Comparison of ENCODE assay signal across 8 cellular contexts in genomic region chr4:40309250-40309774, GRCh38. TPM values are rescaled to one million over a fixed set of nuclear protein-coding genes. Genes with fewer than 3 reads are reported as not detected.
DNase-seq lines count a peak whose midpoint lies in the region; ATAC-seq and TF ChIP-seq lines count a peak whose summit lies in the region.

No MANE protein-coding gene starts in this region.

- 5% methylated on average over 10 of the region's 10 CpGs for WGBS in mammary epithelial cell (ENCODE audit: low coverage, missing lambda C conversion rate)

- DNase-seq in T-helper 17 cell (peak; percentile 78 to 82 (median 79)), mammary epithelial cell (peak; percentile 74), kidney tubule cell (ENCODE audit: low spot score) (peak; percentile 84), HUDEP-2 (lab: John Stamatoyannopoulos, UW; ENCODE audit: unreplicated experiment in 76 of 76) (no peak), cerebellar nuclear complex (lab: John Stamatoyannopoulos, UW) (no peak)
- DNase-seq in stimulated activated CD4-positive, alpha-beta T cell treated with anti-CD3 and anti-CD28 coated beads, Interleukin-4, amount 100 ng/mL, for 24 hours, result peak; percentile 93

- peak overlapping the region; percentile 22 for H3K27ac ChIP-seq in mammary epithelial cell (ENCODE audit: insufficient read depth, low read depth, low read length)

- H3K9me3 ChIP-seq in T-helper 17 cell (ENCODE audit: control insufficient read depth, low read length, poor library complexity, severe bottlenecking), result peaks cover 2% of the 10 kb centered on the region
- no peaks in the 10 kb centered on the region for H3K9me3 ChIP-seq in mammary epithelial cell (replicated peaks; ENCODE audit: insufficient read depth, low read length)

- in situ Hi-C loops in mammary epithelial cell (cut with MboI; ENCODE audit: low sequenced_read_pairs in 2 of 2), result no loop called here

- H3K4me3 ChIP-seq in mammary epithelial cell (replicated peaks in 1 of 3; ENCODE audit: insufficient read depth in 1 of 3, low read depth in 2 of 3, low read length in 3 of 3), result peak overlapping the region in 1 of 3 experiments; percentile 29

- BruUV-seq in mammary epithelial cell (replicated peaks; lab: Mats Ljungman, UMichigan), result no TSS peak

- intact Hi-C loops in mammary epithelial cell (cut with micrococcal nuclease), result loop anchor here (1.0 kb wide), 2 partner anchors 159 to 253 kb away; partner anchors contain the start of gene N4BP2

- peak overlapping the region; percentile 90 for H3K4me3 Mint-ChIP-seq in T-helper 17 cell

- H3K36me3 ChIP-seq in mammary epithelial cell (ENCODE audit: insufficient read depth, low read length), result no peaks in the 10 kb centered on the region

- no peaks in the 10 kb centered on the region for H3K4me1 ChIP-seq in mammary epithelial cell (ENCODE audit: insufficient read depth, low read length)

- H2AFZ ChIP-seq in mammary epithelial cell (ENCODE audit: low read depth, low read length), result peak overlapping the region; percentile 92

- ATAC-seq in HG03060 (IDR thresholded peaks at IDR 0.05; ENCODE audit: low read depth, unreplicated experiment) (peak; percentile 16), T-helper 17 cell (peak; percentile 76)

- no peaks in the 10 kb centered on the region for H4K20me1 ChIP-seq in mammary epithelial cell (ENCODE audit: insufficient read depth, low read length)

- CTCF ChIA-PET in mammary epithelial cell (lab: Charles Lee; ENCODE audit: low non-redundant PET), result no interaction called here

- H3K79me2 ChIP-seq in mammary epithelial cell (ENCODE audit: insufficient read depth, low read length), result no peaks in the 10 kb centered on the region

- dilution Hi-C loops in mammary epithelial cell (cut with HindIII; ENCODE audit: low sequenced_read_pairs), result loop anchor here (5.0 kb wide), 1 partner anchor 92 kb away; no protein-coding TSS in a partner anchor

- H3K4me2 ChIP-seq in mammary epithelial cell (ENCODE audit: insufficient read depth, low read depth, low read length), result peak overlapping the region; percentile 61

- H3K36me3 Mint-ChIP-seq in T-helper 17 cell (ENCODE audit: low read depth), result no peaks in the 10 kb centered on the region

- H3K27ac Mint-ChIP-seq in T-helper 17 cell, result peak overlapping the region; percentile 98

- H3K27me3 Mint-ChIP-seq in T-helper 17 cell, result no peaks in the 10 kb centered on the region

- no peaks in the 10 kb centered on the region for H3K27me3 ChIP-seq in mammary epithelial cell (ENCODE audit: insufficient read depth, low read length)

- no peak overlapping the region for H3K9ac ChIP-seq in mammary epithelial cell (ENCODE audit: insufficient read depth, low read length)

- peak; percentile 89 for TF ChIP-seq CTCF in GM12872 (IDR thresholded peaks at IDR 0.05; ENCODE audit: insufficient read depth, low read depth, low read length)
- TF ChIP-seq CTCF in mammary epithelial cell (conservative IDR thresholded peaks at IDR 0.05 in 1 of 2, IDR thresholded peaks at IDR 0.05 in 1 of 2; ENCODE audit: extremely low read depth in 1 of 2, insufficient read depth in 1 of 2, low read depth in 1 of 2, low read length in 2 of 2), result peak; percentile 81 to 93

- H3K4me1 Mint-ChIP-seq in T-helper 17 cell, result peaks cover 54% of the 10 kb centered on the region

RNA-seq across cellular contexts. Expression of gene CHRNA9, which starts 25.8 kb away (rescaled TPM):
- total RNA-seq in T-helper 17 cell (not detected), mammary epithelial cell (under 1 TPM in 1 of 2 donors, not detected in 1; 0.17 TPM)
- polyA plus RNA-seq in mammary epithelial cell, result 0.09 TPM
- not detected for polyA minus RNA-seq in mammary epithelial cell

Comparison
In these comparisons a context has a peak if more than half of its experiments do, and no peak if none do; other contexts are left out.
1. DNase-seq: peak in T-helper 17 cell (3 of 3), mammary epithelial cell (single experiment), kidney tubule cell (single experiment) and stimulated activated CD4-positive, alpha-beta T cell treated with anti-CD3 and anti-CD28 coated beads, Interleukin-4, amount 100 ng/mL, for 24 hours (single experiment); none in HUDEP-2 (0 of 76) and cerebellar nuclear complex (0 of 2).